Comparison of ENCODE assay signal across 11 cellular contexts in the genomic region with DNA sequence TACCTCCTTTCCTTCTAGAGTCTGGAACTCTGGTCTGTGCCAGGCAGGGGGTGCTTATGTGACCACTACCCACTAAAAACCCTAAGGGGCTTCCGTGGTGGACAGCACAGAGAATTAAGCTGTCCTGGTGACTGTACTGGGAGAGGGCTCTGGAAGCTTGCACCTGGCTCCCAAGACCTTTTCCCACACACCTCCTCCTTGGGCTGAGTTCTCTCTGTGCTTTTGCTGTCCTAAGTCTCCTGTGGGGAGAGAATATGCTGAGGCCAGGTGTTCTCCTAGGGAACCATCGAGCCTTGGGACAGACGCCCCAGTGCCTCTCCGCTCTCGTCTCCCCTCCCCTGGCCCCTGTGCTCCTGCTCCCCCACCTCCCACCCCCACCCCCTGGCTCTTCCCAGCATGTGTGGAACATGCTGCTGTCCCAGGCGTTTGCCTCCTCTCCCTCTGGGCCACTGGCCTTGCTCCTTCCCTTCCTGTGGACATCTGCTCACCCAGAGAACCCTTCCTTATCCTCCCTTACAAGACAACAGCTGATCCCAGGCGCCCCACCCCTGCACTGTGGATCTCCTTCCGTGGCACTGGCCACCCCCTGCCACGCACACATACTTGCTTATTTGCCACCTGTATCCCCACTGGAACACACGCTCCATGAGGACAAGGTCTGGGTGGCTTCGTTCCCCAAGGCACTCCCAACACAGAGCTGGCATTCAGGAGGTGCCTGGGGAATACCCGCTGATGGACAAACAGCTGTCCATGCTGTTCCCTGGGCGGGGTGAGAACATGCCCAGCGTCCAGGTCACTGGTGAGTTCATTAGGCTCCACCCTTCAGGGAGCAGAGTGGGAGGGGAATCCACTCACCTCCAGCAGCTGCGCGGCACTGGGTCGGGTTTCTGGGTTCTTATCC.
DNase-seq lines count a peak whose midpoint lies in the region; ATAC-seq and TF ChIP-seq lines count a peak whose summit lies in the region.
"Had no signal": no experiment of that assay in that cellular context is flagged by ENCODE, and none has a peak within 500 bp of the region (broad histone marks: within the 10 kb centered on the region; RNA-seq: fewer than 3 reads in every experiment).

No MANE protein-coding gene starts in this region.

- no peak for TF ChIP-seq POLR2A in spleen (IDR thresholded peaks at IDR 0.05)

- intact Hi-C loops in lower lobe of right lung (cut with DNase I) = no loop called here
- intact Hi-C loops in spleen (cut with DNase I; ENCODE audit: low total_unique reads) = loop anchor here (10.0 kb wide), 1 partner anchor 190 kb away; no protein-coding TSS in a partner anchor

- no peak for DNase-seq in activated naive CD4-positive, alpha-beta T cell treated with anti-CD3 and anti-CD28 coated beads, Interleukin-2, amount 50 U/mL, for 72 hours (ENCODE audit: low spot score in 2 of 2)
- no peak for DNase-seq in activated CD8-positive, alpha-beta T cell treated with anti-CD3 and anti-CD28 coated beads, Interleukin-2, amount 10 ng/mL, durations not matched to agents 7 days and 5 days
- peak; percentile 24 for DNase-seq in lower lobe of right lung
- peak; percentile 69 for DNase-seq in spleen
- DNase-seq in NCI-H1417 (lab: John Stamatoyannopoulos, UW) = no peak
- no peak for DNase-seq in glomerular visceral epithelial cell (ENCODE audit: extremely low spot score)
- no peak for DNase-seq in GOT3 (lab: John Stamatoyannopoulos, UW)
- DNase-seq: Kasumi-1, NCI-H1417 treated with DMSO at 0.1 percent for 48 hours, T-helper 1 cell had no signal

- no peaks in the 10 kb centered on the region for H3K9me3 Mint-ChIP-seq in activated naive CD4-positive, alpha-beta T cell treated with anti-CD3 and anti-CD28 coated beads, Interleukin-2, amount 50 U/mL, for 24 hours
- H3K9me3 Mint-ChIP-seq in activated naive CD4-positive, alpha-beta T cell treated with anti-CD3 and anti-CD28 coated beads, Interleukin-2, amount 50 U/mL, for 72 hours = no peaks in the 10 kb centered on the region
- no peaks in the 10 kb centered on the region for H3K9me3 Mint-ChIP-seq in activated CD8-positive, alpha-beta T cell treated with anti-CD3 and anti-CD28 coated beads, Interleukin-2, amount 10 ng/mL, durations not matched to agents 7 days and 5 days (ENCODE audit: insufficient read depth)

- peaks cover 35% of the 10 kb centered on the region for H3K4me1 Mint-ChIP-seq in activated naive CD4-positive, alpha-beta T cell treated with anti-CD3 and anti-CD28 coated beads, Interleukin-2, amount 50 U/mL, for 24 hours
- peaks cover 51% of the 10 kb centered on the region for H3K4me1 Mint-ChIP-seq in activated CD8-positive, alpha-beta T cell treated with anti-CD3 and anti-CD28 coated beads, Interleukin-2, amount 10 ng/mL, durations not matched to agents 7 days and 5 days (ENCODE audit: low read depth)

- 80 to 93% (median 85%) methylated on average over 14 to 17 of the region's 17 CpGs for WGBS in spleen, 5 donors

- CTCF ChIA-PET in activated CD8-positive, alpha-beta T cell treated with anti-CD3 and anti-CD28 coated beads, Interleukin-2, amount 10 ng/mL, durations not matched to agents 7 days and 5 days (lab: Charles Lee) = interaction anchor here (1.3 to 9.4 kb wide), 5 partner anchors 15 to 180 kb away, joined by 3 to 136 read pairs (median 6); a partner anchor contains a TSS

- H3K36me3 Mint-ChIP-seq in activated naive CD4-positive, alpha-beta T cell treated with anti-CD3 and anti-CD28 coated beads, Interleukin-2, amount 50 U/mL, for 24 hours = peaks cover 7% of the 10 kb centered on the region
- H3K36me3 Mint-ChIP-seq in activated naive CD4-positive, alpha-beta T cell treated with anti-CD3 and anti-CD28 coated beads, Interleukin-2, amount 50 U/mL, for 72 hours = peaks cover 0 to 14% of the 10 kb centered on the region in 2 donors
- H3K36me3 Mint-ChIP-seq in activated CD8-positive, alpha-beta T cell treated with anti-CD3 and anti-CD28 coated beads, Interleukin-2, amount 10 ng/mL, durations not matched to agents 7 days and 5 days (ENCODE audit: low read depth) = peaks cover 85% of the 10 kb centered on the region

- TF ChIP-seq CTCF in lower lobe of right lung (IDR thresholded peaks at IDR 0.05) = no peak
- TF ChIP-seq CTCF in spleen (IDR thresholded peaks at IDR 0.05 in 8 of 11, conservative IDR thresholded peaks at IDR 0.05 in 3 of 11) = no peak

- H3K27ac Mint-ChIP-seq in activated naive CD4-positive, alpha-beta T cell treated with anti-CD3 and anti-CD28 coated beads, Interleukin-2, amount 50 U/mL, for 24 hours = peak overlapping the region; percentile 41
- peak overlapping the region in 1 of 2 donors; percentile 36 for H3K27ac Mint-ChIP-seq in activated naive CD4-positive, alpha-beta T cell treated with anti-CD3 and anti-CD28 coated beads, Interleukin-2, amount 50 U/mL, for 72 hours
- peak overlapping the region; percentile 30 for H3K27ac Mint-ChIP-seq in activated CD8-positive, alpha-beta T cell treated with anti-CD3 and anti-CD28 coated beads, Interleukin-2, amount 10 ng/mL, durations not matched to agents 7 days and 5 days

- no peak overlapping the region for H3K4me3 Mint-ChIP-seq in activated naive CD4-positive, alpha-beta T cell treated with anti-CD3 and anti-CD28 coated beads, Interleukin-2, amount 50 U/mL, for 24 hours
- H3K4me3 Mint-ChIP-seq in activated CD8-positive, alpha-beta T cell treated with anti-CD3 and anti-CD28 coated beads, Interleukin-2, amount 10 ng/mL, durations not matched to agents 7 days and 5 days = no peak overlapping the region

- no peaks in the 10 kb centered on the region for H3K27me3 Mint-ChIP-seq in activated naive CD4-positive, alpha-beta T cell treated with anti-CD3 and anti-CD28 coated beads, Interleukin-2, amount 50 U/mL, for 24 hours
- H3K27me3 Mint-ChIP-seq in activated CD8-positive, alpha-beta T cell treated with anti-CD3 and anti-CD28 coated beads, Interleukin-2, amount 10 ng/mL, durations not matched to agents 7 days and 5 days (ENCODE audit: low read depth) = no peaks in the 10 kb centered on the region

- H3K27ac ChIP-seq in lower lobe of right lung (no peak overlapping the region), spleen (peak overlapping the region in 5 of 8 donors; percentile 19 to 79 (median 76))

- no peak for ATAC-seq in activated naive CD4-positive, alpha-beta T cell treated with anti-CD3 and anti-CD28 coated beads, Interleukin-2, amount 50 U/mL, for 72 hours
- no peak for ATAC-seq in activated CD8-positive, alpha-beta T cell treated with anti-CD3 and anti-CD28 coated beads, Interleukin-2, amount 10 ng/mL, durations not matched to agents 7 days and 5 days
- no peak for ATAC-seq in lower lobe of right lung

- H3K9me3 ChIP-seq in lower lobe of right lung = no peaks in the 10 kb centered on the region
- no peaks in the 10 kb centered on the region for H3K9me3 ChIP-seq in spleen

- H3K27me3 ChIP-seq in lower lobe of right lung (ENCODE audit: low read depth) (no peaks in the 10 kb centered on the region), spleen (replicated peaks in 1 of 7) (no peaks in the 10 kb centered on the region)

- H3K36me3 ChIP-seq in lower lobe of right lung = peaks cover 65% of the 10 kb centered on the region
- peaks cover 0 to 95% (median 56%) of the 10 kb centered on the region in 6 donors for H3K36me3 ChIP-seq in spleen

- POLR2A ChIA-PET in activated CD8-positive, alpha-beta T cell treated with anti-CD3 and anti-CD28 coated beads, Interleukin-2, amount 10 ng/mL, durations not matched to agents 7 days and 5 days (lab: Charles Lee) = interaction anchor here (0.6 to 1.5 kb wide), 2 partner anchors 52 to 83 kb away, joined by 3 to 5 read pairs; a partner anchor contains a TSS

- no peak overlapping the region for H3K4me3 ChIP-seq in lower lobe of right lung
- H3K4me3 ChIP-seq in spleen = no peak overlapping the region

- H3K4me1 ChIP-seq in lower lobe of right lung (peaks cover 53% of the 10 kb centered on the region), spleen (peaks cover 16 to 80% (median 38%) of the 10 kb centered on the region in 6 donors)

Comparison
In these comparisons a context has a peak if more than half of its experiments do, and no peak if none do; other contexts are left out.
1. DNase-seq: peak in lower lobe of right lung (single experiment) and spleen (single experiment); none in activated naive CD4-positive, alpha-beta T cell treated with anti-CD3 and anti-CD28 coated beads, Interleukin-2, amount 50 U/mL, for 72 hours (0 of 2), activated CD8-positive, alpha-beta T cell treated with anti-CD3 and anti-CD28 coated beads, Interleukin-2, amount 10 ng/mL, durations not matched to agents 7 days and 5 days (single experiment), NCI-H1417 (0 of 3), glomerular visceral epithelial cell (single experiment) and GOT3 (single experiment).